Comparison of ENCODE assay signal across 11 cellular contexts in genomic region chr19:38564981-38565685, GRCh38. TPM values are rescaled to one million over a fixed set of nuclear protein-coding genes. Genes with fewer than 3 reads are reported as not detected.
DNase-seq lines count a peak whose midpoint lies in the region; ATAC-seq and TF ChIP-seq lines count a peak whose summit lies in the region.
"Had no signal": no experiment of that assay in that cellular context is flagged by ENCODE, and none has a peak within 500 bp of the region (broad histone marks: within the 10 kb centered on the region; RNA-seq: fewer than 3 reads in every experiment).

No MANE protein-coding gene starts in this region.

- no peaks in the 10 kb centered on the region for H4K20me1 ChIP-seq in SK-N-SH (ENCODE audit: insufficient read depth)

- no peaks in the 10 kb centered on the region for H3K36me3 Mint-ChIP-seq in T-helper 17 cell (ENCODE audit: low read depth)
- no peaks in the 10 kb centered on the region for H3K36me3 Mint-ChIP-seq in stimulated activated memory B cell treated with anti-CD40 and anti-IgM and Interleukin-4, amounts not matched to agents 10 μg/mL and 1 μg/mL and 100 μg/mL, for 72 hours

- no peak overlapping the region for H3K9ac ChIP-seq in SK-N-SH

- H3K9me3 Mint-ChIP-seq in stimulated activated memory B cell treated with anti-CD40 and anti-IgM and Interleukin-4, amounts not matched to agents 10 μg/mL and 1 μg/mL and 100 μg/mL, for 72 hours = no peaks in the 10 kb centered on the region

- TF ChIP-seq EP300 in SK-N-SH (IDR thresholded peaks at IDR 0.05; ENCODE audit: borderline replicate concordance in 1 of 2, low read depth in 1 of 2, low read length in 1 of 2) = no peak

- TF ChIP-seq RAD21 in SK-N-SH (IDR thresholded peaks at IDR 0.05; ENCODE audit: low read length) = no peak

- no peak overlapping the region for H3K4me2 ChIP-seq in SK-N-SH

- peak overlapping the region; percentile 8 for H3K27ac Mint-ChIP-seq in T-helper 17 cell
- peak overlapping the region; percentile 43 for H3K27ac Mint-ChIP-seq in stimulated activated memory B cell treated with anti-CD40 and anti-IgM and Interleukin-4, amounts not matched to agents 10 μg/mL and 1 μg/mL and 100 μg/mL, for 72 hours

- no peaks in the 10 kb centered on the region for H3K36me3 ChIP-seq in SK-N-SH (replicated peaks in 1 of 2; ENCODE audit: control insufficient read depth in 1 of 2, insufficient read depth in 2 of 2, low read length in 1 of 2)
- H3K36me3 ChIP-seq in effector memory CD4-positive, alpha-beta T cell (ENCODE audit: control insufficient read depth, insufficient read depth, low read length) = no peaks in the 10 kb centered on the region
- H3K36me3 ChIP-seq: thyroid gland had no signal

- no peaks in the 10 kb centered on the region for H3K9me2 ChIP-seq in SK-N-SH

- H3K9me3 ChIP-seq in SK-N-SH (no peaks in the 10 kb centered on the region), T-helper 17 cell (ENCODE audit: control insufficient read depth, low read length, poor library complexity, severe bottlenecking) (no peaks in the 10 kb centered on the region)
- no peaks in the 10 kb centered on the region for H3K9me3 ChIP-seq in effector memory CD4-positive, alpha-beta T cell (ENCODE audit: control insufficient read depth, low read length)
- H3K9me3 ChIP-seq: thyroid gland had no signal

- H3K27ac ChIP-seq in SK-N-SH (ENCODE audit: low read depth in 2 of 2, low read length in 1 of 2) = no peak overlapping the region
- no peak overlapping the region for H3K27ac ChIP-seq in effector memory CD4-positive, alpha-beta T cell (ENCODE audit: insufficient read depth, low read length, poor library complexity, severe bottlenecking)
- H3K27ac ChIP-seq: thyroid gland had no signal

- H3K27me3 Mint-ChIP-seq in T-helper 17 cell = no peaks in the 10 kb centered on the region
- peaks cover 40% of the 10 kb centered on the region for H3K27me3 Mint-ChIP-seq in stimulated activated memory B cell treated with anti-CD40 and anti-IgM and Interleukin-4, amounts not matched to agents 10 μg/mL and 1 μg/mL and 100 μg/mL, for 72 hours

- peak overlapping the region; percentile 76 for H3K4me3 Mint-ChIP-seq in T-helper 17 cell
- peak overlapping the region; percentile 70 for H3K4me3 Mint-ChIP-seq in stimulated activated memory B cell treated with anti-CD40 and anti-IgM and Interleukin-4, amounts not matched to agents 10 μg/mL and 1 μg/mL and 100 μg/mL, for 72 hours

- H3K4me1 Mint-ChIP-seq in T-helper 17 cell = peaks cover 26% of the 10 kb centered on the region
- peaks cover 35% of the 10 kb centered on the region for H3K4me1 Mint-ChIP-seq in stimulated activated memory B cell treated with anti-CD40 and anti-IgM and Interleukin-4, amounts not matched to agents 10 μg/mL and 1 μg/mL and 100 μg/mL, for 72 hours

- H2AFZ ChIP-seq in SK-N-SH (ENCODE audit: low read depth) = no peak overlapping the region

- CTCF ChIA-PET in SK-N-SH (lab: Yijun Ruan, JAX) = interaction anchor here (1.0 to 1.6 kb wide), 3 partner anchors 21 to 305 kb away, joined by 3 to 6 read pairs (median 4); no protein-coding TSS in a partner anchor

- H3F3A ChIP-seq in SK-N-SH (replicated peaks; ENCODE audit: insufficient read depth) = no peaks in the 10 kb centered on the region

- DNase-seq in SK-N-SH = peak; percentile 78
- DNase-seq in T-helper 17 cell = no peak
- no peak for DNase-seq in effector memory CD4-positive, alpha-beta T cell
- DNase-seq in cerebellum (ENCODE audit: low spot score) = no peak
- DNase-seq in NCI-H1092 (lab: John Stamatoyannopoulos, UW) = no peak
- DNase-seq: C1 segment of cervical spinal cord, erythroblast had no signal

- H3K4me1 ChIP-seq in SK-N-SH (ENCODE audit: control insufficient read depth in 1 of 2, insufficient read depth in 2 of 2, low read depth in 1 of 2, low read length in 1 of 2) = no peaks in the 10 kb centered on the region
- peaks cover 8% of the 10 kb centered on the region for H3K4me1 ChIP-seq in effector memory CD4-positive, alpha-beta T cell (ENCODE audit: control insufficient read depth, insufficient read depth, low read length, poor library complexity, severe bottlenecking)

- TF ChIP-seq CTCF in SK-N-SH (IDR thresholded peaks at IDR 0.05) = no peak

- H3K79me2 ChIP-seq in SK-N-SH (ENCODE audit: insufficient read depth) = no peaks in the 10 kb centered on the region

- peak overlapping the region in 1 of 2 experiments; percentile 4; a peak in 1 of 4 replicates for H3K4me3 ChIP-seq in SK-N-SH (ENCODE audit: low read depth in 2 of 2, low read length in 1 of 2)
- peak overlapping the region; percentile 49 for H3K4me3 ChIP-seq in effector memory CD4-positive, alpha-beta T cell (ENCODE audit: insufficient read depth, low read depth, low read length, poor library complexity, severe bottlenecking)
- H3K4me3 ChIP-seq: thyroid gland had no signal

- peaks cover 12% of the 10 kb centered on the region for H3K27me3 ChIP-seq in SK-N-SH (ENCODE audit: insufficient read depth)
- no peaks in the 10 kb centered on the region for H3K27me3 ChIP-seq in effector memory CD4-positive, alpha-beta T cell (replicated peaks; ENCODE audit: control insufficient read depth, insufficient read depth, low read length, poor library complexity, severe bottlenecking)
- H3K27me3 ChIP-seq: thyroid gland had no signal

- ATAC-seq in SK-N-SH treated with all-trans-retinoic acid at 6 μM for 48 hours (no peak), T-helper 17 cell (peak; percentile 54), GM18858 (IDR thresholded peaks at IDR 0.05; ENCODE audit: unreplicated experiment) (no peak)
- ATAC-seq in stimulated activated memory B cell treated with anti-CD40 and anti-IgM and Interleukin-4, amounts not matched to agents 10 μg/mL and 1 μg/mL and 100 μg/mL, for 72 hours = peak; percentile 72

- 35% methylated on average over 50 of the region's 111 CpGs for WGBS in SK-N-SH (ENCODE audit: low lambda C conversion rate)

- POLR2A ChIA-PET in SK-N-SH (lab: Yijun Ruan, JAX) = no interaction called here

TF ChIP-seq in SK-N-SH, 30 proteins besides CTCF, POLR2A, EP300 and RAD21:
- no peak for TF ChIP-seq SMC3 (IDR thresholded peaks at IDR 0.05; ENCODE audit: low read depth, low read length)

TF ChIP-seq in SK-N-SH treated with all-trans-retinoic acid at 6 μM for 48 hours, 23 proteins besides CTCF, POLR2A, EP300 and RAD21 (continues in another document):
- no peak for TF ChIP-seq ZFP3 (CRISPR knock-in tag; IDR thresholded peaks at IDR 0.05)
- TF ChIP-seq TSHZ2 (CRISPR knock-in tag; IDR thresholded peaks at IDR 0.05) = no peak
- TF ChIP-seq GLIS3 (CRISPR knock-in tag; IDR thresholded peaks at IDR 0.05) = no peak
- no peak for TF ChIP-seq ZNF70 (CRISPR knock-in tag; IDR thresholded peaks at IDR 0.05)
- TF ChIP-seq ISL1 (CRISPR knock-in tag; IDR thresholded peaks at IDR 0.05) = no peak
- no peak for TF ChIP-seq SNAI2 (CRISPR knock-in tag; IDR thresholded peaks at IDR 0.05)
- TF ChIP-seq POU6F1 (CRISPR knock-in tag; IDR thresholded peaks at IDR 0.05; ENCODE audit: borderline replicate concordance, low read depth) = no peak
- no peak for TF ChIP-seq ZFP30 (CRISPR knock-in tag; IDR thresholded peaks at IDR 0.05)
- TF ChIP-seq ZNF8 (CRISPR knock-in tag; IDR thresholded peaks at IDR 0.05) = no peak
- no peak for TF ChIP-seq ZNF565 (CRISPR knock-in tag; conservative IDR thresholded peaks at IDR 0.05; ENCODE audit: low read depth)
- TF ChIP-seq OSR1 (CRISPR knock-in tag; IDR thresholded peaks at IDR 0.05) = no peak

RNA-seq across cellular contexts. Expression of gene MAP4K1, which starts 52.6 kb away (rescaled TPM):
- polyA plus RNA-seq in SK-N-SH (2012; rRNA removed) = 0.31 and 0.37 TPM in 2 replicates
- polyA plus RNA-seq in SK-N-SH (2012; cell fraction: cytosol; rRNA removed) = 0.10 and 0.20 TPM in 2 replicates
- 2.8 TPM in 2 replicates for polyA plus RNA-seq in SK-N-SH (2012; cell fraction: nucleus; rRNA removed)
- total RNA-seq in T-helper 17 cell = 100 to 1,000 TPM; 298 to 351 TPM
- total RNA-seq in cerebellum = 0.27 TPM

RNA-seq across cellular contexts. Expression of gene EIF3K, which starts 53.9 kb away (rescaled TPM):
- polyA plus RNA-seq in SK-N-SH (2012; rRNA removed) = 405 and 484 TPM in 2 replicates
- polyA plus RNA-seq in SK-N-SH (2012; cell fraction: cytosol; rRNA removed) = 274 and 343 TPM in 2 replicates
- 285 and 487 TPM in 2 replicates for polyA plus RNA-seq in SK-N-SH (2012; cell fraction: nucleus; rRNA removed)
- total RNA-seq in T-helper 17 cell (100 to 1,000 TPM; 282 to 320 TPM), cerebellum (98.1 TPM)

Comparison
In these comparisons a context has a peak if more than half of its experiments do, and no peak if none do; other contexts are left out.
1. ATAC-seq: peak in T-helper 17 cell (single experiment) and stimulated activated memory B cell treated with anti-CD40 and anti-IgM and Interleukin-4, amounts not matched to agents 10 μg/mL and 1 μg/mL and 100 μg/mL, for 72 hours (single experiment); none in SK-N-SH treated with all-trans-retinoic acid at 6 μM for 48 hours (single experiment) and GM18858 (single experiment).
2. RNA of gene MAP4K1, which starts 52.6 kb away (total RNA-seq): 298 to 351 TPM in T-helper 17 cell; 0.27 TPM in cerebellum (single experiment); every median in the first group is over 100 times any median in the second.